12 cellular contexts compared by ENCODE assay signal in the genomic region with DNA sequence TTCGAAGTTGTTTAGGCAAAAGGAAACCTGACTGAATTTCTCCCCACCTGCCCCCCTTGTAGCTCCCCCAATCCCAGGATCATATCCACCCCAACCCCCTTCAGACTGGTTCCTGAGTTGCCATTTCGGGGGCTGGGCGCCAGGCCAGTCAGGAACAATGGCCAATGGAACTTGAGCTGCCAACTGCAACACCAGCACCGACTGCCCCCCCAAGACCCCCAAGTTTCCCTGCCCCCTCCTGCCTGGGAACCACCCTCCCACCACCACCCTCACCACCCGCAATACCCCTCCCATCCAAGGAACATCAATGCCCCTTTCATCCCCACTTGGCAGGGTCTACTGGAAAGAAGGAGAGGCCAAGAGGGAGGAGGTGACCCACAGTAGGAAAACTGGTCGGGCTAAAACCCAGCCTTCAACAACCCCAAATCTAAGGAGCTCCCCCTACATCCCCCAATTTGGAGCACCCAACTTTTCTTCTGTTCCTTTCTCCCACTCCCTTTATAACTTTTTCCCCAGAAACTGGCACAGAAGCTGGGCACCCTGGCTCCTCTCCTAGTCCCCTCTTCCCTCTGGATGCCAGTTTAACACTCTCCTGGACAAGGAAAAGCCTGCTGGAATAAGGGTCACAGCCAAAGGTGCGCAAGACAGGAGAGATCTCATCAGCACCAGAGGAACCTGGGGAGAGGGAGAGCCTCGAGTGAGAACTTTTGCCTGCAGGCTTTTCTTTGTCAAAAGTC. TPM values are rescaled to one million over a fixed set of nuclear protein-coding genes. Genes with fewer than 3 reads are reported as not detected.
DNase-seq lines count a peak whose midpoint lies in the region; ATAC-seq, FAIRE-seq and TF ChIP-seq lines count a peak whose summit lies in the region.
"Had no signal": no experiment of that assay in that cellular context is flagged by ENCODE, and none has a peak within 500 bp of the region (broad histone marks: within the 10 kb centered on the region; RNA-seq: fewer than 3 reads in every experiment).

No MANE protein-coding gene starts in this region.

- no peaks in the 10 kb centered on the region for H3K27me3 ChIP-seq in Caco-2 (replicated peaks; ENCODE audit: control insufficient read depth, insufficient read depth, low read length)
- no peaks in the 10 kb centered on the region for H3K27me3 ChIP-seq in K562 (ENCODE audit: control insufficient read depth in 2 of 2, insufficient read depth in 2 of 2, low read length in 2 of 2)
- H3K27me3 ChIP-seq in layer of hippocampus (ENCODE audit: control insufficient read depth, insufficient read depth, low read length) = no peaks in the 10 kb centered on the region

- peak overlapping the region; percentile 59 to 77; a peak in 3 of 4 replicates for H3K9ac ChIP-seq in K562 (ENCODE audit: insufficient read depth in 1 of 2, low read depth in 2 of 2, low read length in 2 of 2)
- H3K9ac ChIP-seq: SK-N-SH had no signal

- peaks cover 18% of the 10 kb centered on the region for H3K4me1 Mint-ChIP-seq in Caco-2 (ENCODE audit: low read depth, unreplicated experiment)

- WGBS in K562 (ENCODE audit: insufficient coverage, low coverage, missing lambda C conversion rate) = 13% methylated on average over 6 of the region's 8 CpGs

- peaks cover 2% of the 10 kb centered on the region for H3K9me1 ChIP-seq in K562 (ENCODE audit: control insufficient read depth, insufficient read depth, low read length)

- H3K27ac ChIP-seq in K562 (ENCODE audit: extremely low read depth, low read depth, low read length) = peak overlapping the region; percentile 80
- peak overlapping the region; percentile 99 for H3K27ac ChIP-seq in layer of hippocampus (ENCODE audit: low read depth, low read length)

- TF ChIP-seq RAD21 in K562 (CRISPR knock-in tag; conservative IDR thresholded peaks at IDR 0.05 in 1 of 2, IDR thresholded peaks at IDR 0.05 in 1 of 2) = no peak

- ATAC-seq in K562 = no peak
- ATAC-seq in sciatic nerve = peak; percentile 50
- ATAC-seq in GM21786 (IDR thresholded peaks at IDR 0.05; ENCODE audit: unreplicated experiment) = no peak

- peak overlapping the region; percentile 81 for H2AFZ ChIP-seq in K562 (ENCODE audit: low read depth, low read length)

- H3K27ac Mint-ChIP-seq in Caco-2 (ENCODE audit: unreplicated experiment) = peak overlapping the region; percentile 15
- H3K27ac Mint-ChIP-seq: HFFc6 had no signal

- H3K4me2 ChIP-seq in K562 (ENCODE audit: insufficient read depth, low read length) = peak overlapping the region; percentile 70

- DNase-seq in Caco-2 (no peak), K562 (ENCODE audit: extremely low read depth in 1 of 4, low spot score in 3 of 4) (peak in 1 of 4 experiments; percentile 12), sciatic nerve (ENCODE audit: low spot score) (peak; percentile 76), AG08395 (ENCODE audit: low spot score) (no peak), cerebellar nuclear complex (lab: John Stamatoyannopoulos, UW) (no peak), DMS79 treated with DMSO at 0.1 percent for 48 hours (lab: John Stamatoyannopoulos, UW) (no peak)
- DNase-seq: HFFc6, NCI-H345 had no signal

- no peaks in the 10 kb centered on the region for H3K36me3 Mint-ChIP-seq in Caco-2 (ENCODE audit: insufficient read depth, unreplicated experiment)

- H3K4me3 Mint-ChIP-seq in Caco-2 (ENCODE audit: unreplicated experiment) = no peak overlapping the region
- H3K4me3 Mint-ChIP-seq: HFFc6 had no signal

- no TSS peak for BruUV-seq in Caco-2 (replicated peaks; lab: Mats Ljungman, UMichigan)
- no TSS peak for BruUV-seq in K562 (replicated peaks; lab: Mats Ljungman, UMichigan)

- no peak overlapping the region for H3K4me3 ChIP-seq in Caco-2 (ENCODE audit: low read depth, low read length)
- H3K4me3 ChIP-seq in K562 = no peak overlapping the region
- H3K4me3 ChIP-seq: mucosa of descending colon had no signal

- TF ChIP-seq EP300 in K562 (IDR thresholded peaks at IDR 0.05; ENCODE audit: low read length) = no peak

- peaks cover 15% of the 10 kb centered on the region for H3K4me1 ChIP-seq in Caco-2
- peaks cover 35 to 40% of the 10 kb centered on the region in 2 experiments for H3K4me1 ChIP-seq in K562 (replicated peaks in 1 of 2; ENCODE audit: control insufficient read depth in 2 of 2, insufficient read depth in 2 of 2, low read length in 2 of 2)

- in situ Hi-C loops in K562 (cut with MboI) = no loop called here

- H3K27me3 Mint-ChIP-seq in Caco-2 (ENCODE audit: insufficient read depth, unreplicated experiment) = no peaks in the 10 kb centered on the region

- H3K9me3 ChIP-seq in Caco-2 (no peaks in the 10 kb centered on the region), K562 (replicated peaks; ENCODE audit: control insufficient read depth, insufficient read depth, low read depth, low read length) (no peaks in the 10 kb centered on the region)
- H3K9me3 ChIP-seq: mucosa of descending colon, SK-N-SH had no signal

- no peak for TF ChIP-seq POLR2A in K562 (conservative IDR thresholded peaks at IDR 0.05)

- TF ChIP-seq CTCF in Caco-2 (IDR thresholded peaks at IDR 0.05; ENCODE audit: insufficient read depth in 1 of 2, low read depth in 1 of 2, low read length in 1 of 2, severe bottlenecking in 1 of 2, unreplicated experiment in 1 of 2) (no peak), K562 (IDR thresholded peaks at IDR 0.05 in 2 of 3, conservative IDR thresholded peaks at IDR 0.05 in 1 of 3; ENCODE audit: insufficient read depth in 2 of 3, low read depth in 1 of 3, low read length in 3 of 3) (no peak)

- H3K79me2 ChIP-seq in K562 (ENCODE audit: control insufficient read depth, insufficient read depth, low read length) = peaks cover 21% of the 10 kb centered on the region

- FAIRE-seq in K562 (lab: Jason Lieb, UNC) = no peak

- no peaks in the 10 kb centered on the region for H3K36me3 ChIP-seq in Caco-2 (ENCODE audit: control insufficient read depth, insufficient read depth, low read length)
- peaks cover 5% of the 10 kb centered on the region; the same call in 1 of the 3 replicates for H3K36me3 ChIP-seq in K562 (ENCODE audit: control insufficient read depth, insufficient read depth, low read length)

- intact Hi-C loops in Caco-2 (cut with micrococcal nuclease; ENCODE audit: unreplicated experiment) = no loop called here
- intact Hi-C loops in K562 (cut with micrococcal nuclease) = no loop called here
- intact Hi-C loops in sciatic nerve (cut with DNase I) = no loop called here

- CTCF ChIA-PET in Caco-2 (lab: Charles Lee) (interaction anchor here (0.6 to 2.3 kb wide), 2 partner anchors 12 kb away, joined by 3 to 9 read pairs; no protein-coding TSS in a partner anchor), K562 (lab: Yijun Ruan, JAX; ENCODE audit: low intra/inter-chr PET ratio) (no interaction called here)

- H4K20me1 ChIP-seq in K562 (replicated peaks; ENCODE audit: control insufficient read depth, insufficient read depth, low read length) = no peaks in the 10 kb centered on the region

- POLR2A ChIA-PET in Caco-2 (lab: Charles Lee) (no interaction called here), K562 (lab: Yijun Ruan, JAX) (interaction anchor here (0.6 to 1.1 kb wide), 5 partner anchors 9 to 287 kb away, joined by 3 read pairs; no protein-coding TSS in a partner anchor)

- H3K9me3 Mint-ChIP-seq in Caco-2 (ENCODE audit: unreplicated experiment) = no peaks in the 10 kb centered on the region
- H3K9me3 Mint-ChIP-seq: HFFc6 had no signal

RNA-seq across cellular contexts. Expression of a gene that starts 1.6 kb away (rescaled TPM):
- total RNA-seq in Caco-2 (2022) = 16.4 and 17.7 TPM in 2 replicates
- total RNA-seq in K562 (2011; cell fraction: chromatin; rRNA removed; ENCODE audit: low replicate concordance) = 236 and 348 TPM in 2 replicates
- 137 and 162 TPM in 2 replicates for total RNA-seq in K562 (2011; cell fraction: nucleolus; rRNA removed)
- total RNA-seq in K562 (2011; cell fraction: nucleoplasm; rRNA removed) = 212 and 255 TPM in 2 replicates
- 44.5 and 62.1 TPM in 2 replicates for total RNA-seq in K562 (2014; rRNA removed)
- total RNA-seq in K562 (2014; rRNA removed; fragmentation: Illumina TruSeq; extraction: Trizol) = 24.9 and 28.2 TPM in 2 replicates
- 27.5 and 28.5 TPM in 2 replicates for total RNA-seq in K562 (2015; rRNA removed; fragmentation: Illumina TruSeq; extraction: Trizol)
- 37.4 and 41.0 TPM in 2 replicates for total RNA-seq in K562 (2021)
- polyA plus RNA-seq in K562 (2011; rRNA removed) = 66.3 and 105 TPM in 2 replicates
- polyA plus RNA-seq in K562 (2011; cell fraction: cytosol; rRNA removed) = 81.1 and 138 TPM in 2 replicates
- 200 and 241 TPM in 2 replicates for polyA plus RNA-seq in K562 (2011; cell fraction: nucleus; rRNA removed)
- 41.0 and 60.2 TPM in 2 replicates for polyA plus RNA-seq in K562 (2012)
- polyA plus RNA-seq in K562 (2014; fragmentation: Illumina TruSeq; extraction: Trizol) = 81.2 and 81.3 TPM in 2 replicates
- 10 to 100 TPM; 10.1 to 22.9 TPM for polyA plus RNA-seq in K562 (2014; fragmentation: Nextera tagmentation; extraction: Ambion mirVana)
- polyA plus RNA-seq in K562 (2014; rRNA removed) = 59.3 and 67.3 TPM in 2 replicates
- 42.2 and 67.9 TPM in 2 replicates for polyA minus RNA-seq in K562 (2011; rRNA and poly(A)+ RNA removed)
- 15.7 and 39.4 TPM in 2 replicates for polyA minus RNA-seq in K562 (2011; cell fraction: cytosol; rRNA and poly(A)+ RNA removed)
- 54.4 and 64.0 TPM in 2 replicates for polyA minus RNA-seq in K562 (2011; cell fraction: nucleus; rRNA and poly(A)+ RNA removed)
- 398 TPM for total RNA-seq in sciatic nerve

RNA-seq across cellular contexts. Expression of a gene that starts 3.6 kb away (rescaled TPM):
- total RNA-seq in Caco-2 (2022) (not detected in 2 replicates), K562 (2014; rRNA removed) (0.18 and 0.24 TPM in 2 replicates), K562 (2014; rRNA removed; fragmentation: Illumina TruSeq; extraction: Trizol) (not detected in 2 replicates), K562 (2015; rRNA removed; fragmentation: Illumina TruSeq; extraction: Trizol) (not detected in 2 replicates), K562 (2021) (not detected in 2 replicates), sciatic nerve (0.49 TPM)
- 0.19 TPM in 1 of 2 replicates, not detected in the other for total RNA-seq in K562 (2011; cell fraction: chromatin; rRNA removed; ENCODE audit: low replicate concordance)
- not detected in 2 replicates for total RNA-seq in K562 (2011; cell fraction: nucleolus; rRNA removed)
- total RNA-seq in K562 (2011; cell fraction: nucleoplasm; rRNA removed) = not detected in 2 replicates
- polyA plus RNA-seq in K562 (2011; rRNA removed) (not detected in 2 replicates), K562 (2014; fragmentation: Illumina TruSeq; extraction: Trizol) (not detected in 2 replicates), K562 (2014; fragmentation: Nextera tagmentation; extraction: Ambion mirVana) (not detected), K562 (2014; rRNA removed) (not detected in 2 replicates)
- polyA plus RNA-seq in K562 (2011; cell fraction: cytosol; rRNA removed) = not detected in 2 replicates
- polyA plus RNA-seq in K562 (2011; cell fraction: nucleus; rRNA removed) = 0.33 TPM in 1 of 2 replicates, not detected in the other
- not detected in 2 replicates for polyA plus RNA-seq in K562 (2012)
- polyA minus RNA-seq in K562 (2011; rRNA and poly(A)+ RNA removed) = not detected in 2 replicates
- polyA minus RNA-seq in K562 (2011; cell fraction: cytosol; rRNA and poly(A)+ RNA removed) = not detected in 2 replicates
- not detected in 2 replicates for polyA minus RNA-seq in K562 (2011; cell fraction: nucleus; rRNA and poly(A)+ RNA removed)
- total RNA-seq: HFFc6 had no signal
- polyA plus RNA-seq: SK-N-SH had no signal

RNA-seq across cellular contexts. Expression of a gene that starts 8.2 kb away (rescaled TPM):
- total RNA-seq in Caco-2 (2022) (not detected in 2 replicates), K562 (2014; rRNA removed) (not detected in 2 replicates), K562 (2014; rRNA removed; fragmentation: Illumina TruSeq; extraction: Trizol) (not detected in 2 replicates), K562 (2015; rRNA removed; fragmentation: Illumina TruSeq; extraction: Trizol) (not detected in 2 replicates), K562 (2021) (not detected in 2 replicates), sciatic nerve (not detected)
- not detected in 2 replicates for total RNA-seq in K562 (2011; cell fraction: chromatin; rRNA removed; ENCODE audit: low replicate concordance)
- total RNA-seq in K562 (2011; cell fraction: nucleolus; rRNA removed) = not detected in 2 replicates
- not detected in 2 replicates for total RNA-seq in K562 (2011; cell fraction: nucleoplasm; rRNA removed)
- polyA plus RNA-seq in K562 (2011; rRNA removed) (not detected in 2 replicates), K562 (2014; fragmentation: Illumina TruSeq; extraction: Trizol) (not detected in 2 replicates), K562 (2014; fragmentation: Nextera tagmentation; extraction: Ambion mirVana) (not detected), K562 (2014; rRNA removed) (not detected in 2 replicates)
- not detected in 2 replicates for polyA plus RNA-seq in K562 (2011; cell fraction: cytosol; rRNA removed)
- not detected in 2 replicates for polyA plus RNA-seq in K562 (2011; cell fraction: nucleus; rRNA removed)
- not detected in 2 replicates for polyA plus RNA-seq in K562 (2012)
- polyA minus RNA-seq in K562 (2011; rRNA and poly(A)+ RNA removed) = not detected in 2 replicates
- not detected in 2 replicates for polyA minus RNA-seq in K562 (2011; cell fraction: cytosol; rRNA and poly(A)+ RNA removed)
- polyA minus RNA-seq in K562 (2011; cell fraction: nucleus; rRNA and poly(A)+ RNA removed) = not detected in 2 replicates
- total RNA-seq: HFFc6, mucosa of descending colon had no signal
- polyA plus RNA-seq: SK-N-SH had no signal

RNA-seq across cellular contexts. Expression of a gene that starts 15.7 kb away (rescaled TPM):
- total RNA-seq in Caco-2 (2022) (not detected in 2 replicates), K562 (2014; rRNA removed) (not detected in 2 replicates), K562 (2014; rRNA removed; fragmentation: Illumina TruSeq; extraction: Trizol) (not detected in 2 replicates), K562 (2015; rRNA removed; fragmentation: Illumina TruSeq; extraction: Trizol) (not detected in 2 replicates), K562 (2021) (not detected in 2 replicates), sciatic nerve (not detected)
- not detected in 2 replicates for total RNA-seq in K562 (2011; cell fraction: chromatin; rRNA removed; ENCODE audit: low replicate concordance)
- not detected in 2 replicates for total RNA-seq in K562 (2011; cell fraction: nucleolus; rRNA removed)
- total RNA-seq in K562 (2011; cell fraction: nucleoplasm; rRNA removed) = not detected in 2 replicates
- polyA plus RNA-seq in K562 (2011; rRNA removed) (not detected in 2 replicates), K562 (2014; fragmentation: Illumina TruSeq; extraction: Trizol) (not detected in 2 replicates), K562 (2014; fragmentation: Nextera tagmentation; extraction: Ambion mirVana) (not detected), K562 (2014; rRNA removed) (not detected in 2 replicates)
- polyA plus RNA-seq in K562 (2011; cell fraction: cytosol; rRNA removed) = not detected in 2 replicates
- not detected in 2 replicates for polyA plus RNA-seq in K562 (2011; cell fraction: nucleus; rRNA removed)
- polyA plus RNA-seq in K562 (2012) = not detected in 2 replicates
- not detected in 2 replicates for polyA minus RNA-seq in K562 (2011; rRNA and poly(A)+ RNA removed)
- not detected in 2 replicates for polyA minus RNA-seq in K562 (2011; cell fraction: cytosol; rRNA and poly(A)+ RNA removed)
- polyA minus RNA-seq in K562 (2011; cell fraction: nucleus; rRNA and poly(A)+ RNA removed) = not detected in 2 replicates
- total RNA-seq: HFFc6 had no signal
- polyA plus RNA-seq: SK-N-SH had no signal

RNA-seq across cellular contexts. Expression of a gene that starts 27.3 kb away (rescaled TPM):
- 0.81 and 0.88 TPM in 2 replicates for total RNA-seq in Caco-2 (2022)
- 0.86 TPM in 1 of 2 replicates, not detected in the other for total RNA-seq in K562 (2011; cell fraction: chromatin; rRNA removed; ENCODE audit: low replicate concordance)
- total RNA-seq in K562 (2011; cell fraction: nucleolus; rRNA removed) = not detected in 2 replicates
- total RNA-seq in K562 (2011; cell fraction: nucleoplasm; rRNA removed) = 1.1 TPM in 1 of 2 replicates, not detected in the other
- total RNA-seq in K562 (2014; rRNA removed) = not detected in 2 replicates
- total RNA-seq in K562 (2014; rRNA removed; fragmentation: Illumina TruSeq; extraction: Trizol) = not detected in 2 replicates
- total RNA-seq in K562 (2015; rRNA removed; fragmentation: Illumina TruSeq; extraction: Trizol) = not detected in 2 replicates
- total RNA-seq in K562 (2021) = not detected in 2 replicates
- polyA plus RNA-seq in K562 (2011; rRNA removed) = 0.06 and 0.07 TPM in 2 replicates
- polyA plus RNA-seq in K562 (2011; cell fraction: cytosol; rRNA removed) = 0.10 TPM in 1 of 2 replicates, not detected in the other
- 0.18 and 0.20 TPM in 2 replicates for polyA plus RNA-seq in K562 (2011; cell fraction: nucleus; rRNA removed)
- polyA plus RNA-seq in K562 (2012) = not detected in 2 replicates
- not detected in 2 replicates for polyA plus RNA-seq in K562 (2014; fragmentation: Illumina TruSeq; extraction: Trizol)
- not detected for polyA plus RNA-seq in K562 (2014; fragmentation: Nextera tagmentation; extraction: Ambion mirVana)
- polyA plus RNA-seq in K562 (2014; rRNA removed) = 0.09 TPM in 1 of 2 replicates, not detected in the other
- polyA minus RNA-seq in K562 (2011; rRNA and poly(A)+ RNA removed) = not detected in 2 replicates
- polyA minus RNA-seq in K562 (2011; cell fraction: cytosol; rRNA and poly(A)+ RNA removed) = not detected in 2 replicates
- 0.67 TPM in 1 of 2 replicates, not detected in the other for polyA minus RNA-seq in K562 (2011; cell fraction: nucleus; rRNA and poly(A)+ RNA removed)
- not detected for total RNA-seq in sciatic nerve
- polyA plus RNA-seq: SK-N-SH had no signal
